ENCODE assay signal across 24 cellular contexts in the genomic region with DNA sequence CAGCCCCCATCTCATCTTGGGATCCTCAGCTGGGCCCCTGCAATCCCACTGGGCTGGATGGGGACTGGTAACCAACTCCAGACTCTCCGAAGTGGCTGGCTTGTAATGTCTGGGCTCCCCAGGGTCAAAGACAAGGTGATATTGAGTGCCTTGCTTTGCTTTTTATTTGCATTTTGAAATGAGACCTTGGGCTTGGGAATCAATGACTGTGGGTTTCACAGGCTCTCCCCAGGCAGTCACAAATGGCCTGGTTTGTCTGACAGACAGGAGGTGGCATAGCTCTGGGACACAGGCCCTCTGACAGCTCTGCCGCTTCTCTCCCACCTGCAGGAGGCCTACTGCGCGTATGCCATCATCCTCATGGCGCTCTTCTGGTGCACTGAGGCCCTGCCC. TPM values are rescaled to one million over a fixed set of nuclear protein-coding genes. Genes with fewer than 3 reads are reported as not detected.
DNase-seq lines count a peak whose midpoint lies in the region; ATAC-seq and TF ChIP-seq lines count a peak whose summit lies in the region.
"Had no signal": no experiment of that assay in that cellular context is flagged by ENCODE, and none has a peak within 500 bp of the region (broad histone marks: within the 10 kb centered on the region; RNA-seq: fewer than 3 reads in every experiment).

No MANE protein-coding gene starts in this region.

- no peaks in the 10 kb centered on the region for H3K36me3 ChIP-seq in body of pancreas (replicated peaks in 1 of 2; ENCODE audit: insufficient read depth in 1 of 2, low read depth in 2 of 2)
- H3K36me3 ChIP-seq in vagina = no peaks in the 10 kb centered on the region
- H3K36me3 ChIP-seq: BE2C; BLaER1 treated with 17β-estradiol and CSF1 and Interleukin-3, amounts not matched to agents 10 nM and 100 nM had no signal

- peak overlapping the region; percentile 40 to 95 (median 54) for H3K27ac Mint-ChIP-seq in nephron
- H3K27ac Mint-ChIP-seq in type B pancreatic cell = peak overlapping the region; percentile 21
- H3K27ac Mint-ChIP-seq: CD14-positive monocyte; CD4-positive, alpha-beta T cell had no signal

- H3K36me3 Mint-ChIP-seq in nephron (ENCODE audit: low read depth) (no peaks in the 10 kb centered on the region), type B pancreatic cell (no peaks in the 10 kb centered on the region)
- H3K36me3 Mint-ChIP-seq: CD14-positive monocyte; CD8-positive, alpha-beta memory T cell had no signal

- H3K9me3 ChIP-seq in body of pancreas (no peaks in the 10 kb centered on the region), vagina (no peaks in the 10 kb centered on the region)
- H3K9me3 ChIP-seq: A549; BE2C; BLaER1 treated with 17β-estradiol and CSF1 and Interleukin-3, amounts not matched to agents 10 nM and 100 nM had no signal

- no peaks in the 10 kb centered on the region for H3K4me1 Mint-ChIP-seq in nephron
- peaks cover 38% of the 10 kb centered on the region for H3K4me1 Mint-ChIP-seq in type B pancreatic cell (ENCODE audit: unreplicated experiment)
- H3K4me1 Mint-ChIP-seq: CD8-positive, alpha-beta memory T cell had no signal

- peaks cover 15% of the 10 kb centered on the region for H3K4me1 ChIP-seq in body of pancreas
- H3K4me1 ChIP-seq in vagina = no peaks in the 10 kb centered on the region
- H3K4me1 ChIP-seq: BE2C had no signal

- H3K27me3 ChIP-seq in body of pancreas = no peaks in the 10 kb centered on the region
- H3K27me3 ChIP-seq in vagina = no peaks in the 10 kb centered on the region
- H3K27me3 ChIP-seq: BE2C; BLaER1 treated with 17β-estradiol and CSF1 and Interleukin-3, amounts not matched to agents 10 nM and 100 nM had no signal

- H3K27me3 Mint-ChIP-seq in nephron (ENCODE audit: low read depth) = peaks cover 4% of the 10 kb centered on the region
- H3K27me3 Mint-ChIP-seq in type B pancreatic cell = no peaks in the 10 kb centered on the region
- H3K27me3 Mint-ChIP-seq: CD4-positive, alpha-beta T cell had no signal

- H3K4me3 Mint-ChIP-seq in nephron = no peak overlapping the region
- H3K4me3 Mint-ChIP-seq in type B pancreatic cell = no peak overlapping the region
- H3K4me3 Mint-ChIP-seq: CD14-positive monocyte; CD4-positive, alpha-beta T cell; CD8-positive, alpha-beta memory T cell had no signal

- DNase-seq in body of pancreas (no peak), left lobe of liver (ENCODE audit: low spot score) (no peak), type B pancreatic cell (ENCODE audit: extremely low spot score, unreplicated experiment) (no peak), T1000 (lab: John Stamatoyannopoulos, UW) (no peak), vagina (ENCODE audit: extremely low spot score in 2 of 2) (no peak)
- DNase-seq in central memory CD4-positive, alpha-beta T cell = no peak
- DNase-seq: 8988T; AML-193; BE2C; CD4-positive, alpha-beta T cell; DMS 273 treated with DMSO at 0.1 percent for 48 hours; DMS79; EL; GDM1; GM23248; HCEC 1CT had no signal

- intact Hi-C loops in body of pancreas (cut with DNase I) = no loop called here
- intact Hi-C loops in vagina (cut with DNase I) = no loop called here

- H3K27ac ChIP-seq in body of pancreas = no peak overlapping the region
- H3K27ac ChIP-seq in vagina = no peak overlapping the region
- H3K27ac ChIP-seq: GM23248 had no signal

- H3K9me3 Mint-ChIP-seq in nephron (no peaks in the 10 kb centered on the region), type B pancreatic cell (no peaks in the 10 kb centered on the region)
- H3K9me3 Mint-ChIP-seq: CD4-positive, alpha-beta T cell; CD8-positive, alpha-beta memory T cell had no signal

- no peak overlapping the region for H3K4me3 ChIP-seq in body of pancreas
- H3K4me3 ChIP-seq in vagina = no peak overlapping the region
- H3K4me3 ChIP-seq: A549; BLaER1 treated with 17β-estradiol and CSF1 and Interleukin-3, amounts not matched to agents 10 nM and 100 nM; GM12878; GM23248 had no signal

- TF ChIP-seq POLR2A in body of pancreas (IDR thresholded peaks at IDR 0.05) (no peak), vagina (IDR thresholded peaks at IDR 0.05) (no peak)

- ATAC-seq in body of pancreas (peak; percentile 10), left lobe of liver (peak; percentile 41)
- ATAC-seq: GM12878 had no signal

- TF ChIP-seq CTCF in body of pancreas (IDR thresholded peaks at IDR 0.05) (no peak), nephron (IDR thresholded peaks at IDR 0.05; ENCODE audit: unreplicated experiment in 3 of 3) (no peak), type B pancreatic cell (conservative IDR thresholded peaks at IDR 0.05) (no peak), vagina (IDR thresholded peaks at IDR 0.05) (no peak)

- 69 to 70% methylated on average over 5 of the region's 5 CpGs for WGBS in body of pancreas, 2 donors

RNA-seq across cellular contexts. Expression of gene SLC13A2, which starts 15.4 kb away (rescaled TPM):
- 1 to 10 TPM in 1 of 2 donors, not detected in 1; 1.8 TPM for total RNA-seq in body of pancreas
- total RNA-seq in left lobe of liver = 0.55 TPM
- 1.2 and 8.7 TPM in 2 replicates for total RNA-seq in type B pancreatic cell (ENCODE audit: low replicate concordance)
- not detected for total RNA-seq in vagina
- total RNA-seq: CD4-positive, alpha-beta T cell; CD8-positive, alpha-beta memory T cell; GM23248; H1; H7 had no signal

RNA-seq across cellular contexts. Expression of gene FOXN1, which starts 17.3 kb away (rescaled TPM):
- total RNA-seq in body of pancreas (under 1 TPM in 1 of 2 donors, not detected in 1; 0.52 TPM), left lobe of liver (not detected), type B pancreatic cell (ENCODE audit: low replicate concordance) (1.0 and 1.2 TPM in 2 replicates), vagina (3.4 TPM)
- total RNA-seq: CD4-positive, alpha-beta T cell; CD8-positive, alpha-beta memory T cell; GM12878; GM23248; H1; H7 had no signal
